ENCODE assay signal across 14 cellular contexts in genomic region chr5:93569295-93570164, GRCh38. TPM values are rescaled to one million over a fixed set of nuclear protein-coding genes. Genes with fewer than 3 reads are reported as not detected.
DNase-seq lines count a peak whose midpoint lies in the region; ATAC-seq, FAIRE-seq and TF ChIP-seq lines count a peak whose summit lies in the region.
"Had no signal": no experiment of that assay in that cellular context is flagged by ENCODE, and none has a peak within 500 bp of the region (broad histone marks: within the 10 kb centered on the region; RNA-seq: fewer than 3 reads in every experiment).

No MANE protein-coding gene starts in this region.

- CTCF ChIA-PET in CD8-positive, alpha-beta T cell (lab: Charles Lee), result no interaction called here
- CTCF ChIA-PET in OCI-LY7 (lab: Charles Lee; ENCODE audit: unreplicated experiment), result no interaction called here

- no peak overlapping the region for H3K27ac ChIP-seq in CD8-positive, alpha-beta T cell (ENCODE audit: low read depth, low read length)
- H3K27ac ChIP-seq in hepatocyte (no peak overlapping the region), OCI-LY7 (ENCODE audit: low read depth, low read length, poor library complexity, severe bottlenecking) (no peak overlapping the region)
- H3K27ac ChIP-seq: psoas muscle, WERI-Rb-1 had no signal

- intact Hi-C loops in CD8-positive, alpha-beta T cell (cut with DNase I, micrococcal nuclease), result no loop called here
- intact Hi-C loops in sciatic nerve (cut with DNase I), result no loop called here
- intact Hi-C loops in OCI-LY7 (cut with micrococcal nuclease; ENCODE audit: unreplicated experiment), result no loop called here

- H2AFZ ChIP-seq in hepatocyte, result no peak overlapping the region
- no peak overlapping the region for H2AFZ ChIP-seq in OCI-LY7 (ENCODE audit: low read length)

- TF ChIP-seq CTCF in CD8-positive, alpha-beta T cell (IDR thresholded peaks at IDR 0.05), result no peak
- TF ChIP-seq CTCF in hepatocyte (IDR thresholded peaks at IDR 0.05; ENCODE audit: poor library complexity) (no peak), neural crest cell (conservative IDR thresholded peaks at IDR 0.05) (no peak), OCI-LY7 (conservative IDR thresholded peaks at IDR 0.05; ENCODE audit: low read length) (no peak)

- peaks cover 36% of the 10 kb centered on the region for H3K27me3 ChIP-seq in CD8-positive, alpha-beta T cell (ENCODE audit: insufficient read depth, low read length)
- peaks cover 80% of the 10 kb centered on the region for H3K27me3 ChIP-seq in hepatocyte

- no peak overlapping the region for H3K4me3 ChIP-seq in CD8-positive, alpha-beta T cell (ENCODE audit: low read depth, low read length)
- no peak overlapping the region for H3K4me3 ChIP-seq in hepatocyte
- no peak overlapping the region for H3K4me3 ChIP-seq in OCI-LY7 (ENCODE audit: low read depth, low read length, poor library complexity, severe bottlenecking)

- no peak for DNase-seq in CD8-positive, alpha-beta T cell
- DNase-seq in HuH-7.5 (ENCODE audit: low spot score), result peak; percentile 13
- no peak for DNase-seq in hepatocyte (ENCODE audit: low spot score)
- no peak for DNase-seq in neural crest cell (ENCODE audit: low read depth, low spot score)
- no peak for DNase-seq in urothelium cell line (ENCODE audit: low spot score)
- no peak for DNase-seq in sciatic nerve (ENCODE audit: low spot score)
- no peak for DNase-seq in NCI-H2029 (lab: John Stamatoyannopoulos, UW)
- no peak for DNase-seq in OCI-LY7 (ENCODE audit: low spot score)
- DNase-seq: erythroblast, NCI-H1694 treated with DMSO at 0.1 percent for 48 hours, NCI-H510A treated with DMSO at 0.1 percent for 48 hours, OCI-M1, psoas muscle, WERI-Rb-1 had no signal

- peaks cover 23% of the 10 kb centered on the region for H3K4me1 ChIP-seq in CD8-positive, alpha-beta T cell (ENCODE audit: insufficient read depth, low read length)
- H3K4me1 ChIP-seq in hepatocyte (ENCODE audit: insufficient read depth) (peaks cover 14% of the 10 kb centered on the region), OCI-LY7 (ENCODE audit: insufficient read depth, low read length, poor library complexity, severe bottlenecking) (no peaks in the 10 kb centered on the region)
- H3K4me1 ChIP-seq: psoas muscle had no signal

- H3K4me2 ChIP-seq in hepatocyte (peak overlapping the region; percentile 81), OCI-LY7 (ENCODE audit: low read length) (no peak overlapping the region)

- H3K27me3 Mint-ChIP-seq in CD8-positive, alpha-beta T cell (ENCODE audit: low read depth), result peaks cover 68% of the 10 kb centered on the region
- H3K27me3 Mint-ChIP-seq in neural crest cell (ENCODE audit: low read depth), result peaks cover 24% of the 10 kb centered on the region

- no peak for ATAC-seq in CD8-positive, alpha-beta T cell
- ATAC-seq in sciatic nerve, result no peak
- ATAC-seq: psoas muscle had no signal

- no peaks in the 10 kb centered on the region for H3K9me3 Mint-ChIP-seq in CD8-positive, alpha-beta T cell
- no peaks in the 10 kb centered on the region for H3K9me3 Mint-ChIP-seq in neural crest cell

- peaks cover 18% of the 10 kb centered on the region for H3K4me1 Mint-ChIP-seq in CD8-positive, alpha-beta T cell (ENCODE audit: low read depth)
- peaks cover 68% of the 10 kb centered on the region for H3K4me1 Mint-ChIP-seq in neural crest cell

- no peaks in the 10 kb centered on the region for H3K36me3 ChIP-seq in CD8-positive, alpha-beta T cell (ENCODE audit: insufficient read depth, low read length)
- H3K36me3 ChIP-seq in hepatocyte (replicated peaks; ENCODE audit: insufficient read depth, low read depth), result no peaks in the 10 kb centered on the region
- no peaks in the 10 kb centered on the region for H3K36me3 ChIP-seq in OCI-LY7 (ENCODE audit: insufficient read depth, low read length)
- H3K36me3 ChIP-seq: WERI-Rb-1 had no signal

- WGBS in hepatocyte (ENCODE audit: low lambda C conversion rate, missing lambda C conversion rate), result 34% methylated on average over 13 of the region's 13 CpGs

- no peaks in the 10 kb centered on the region for H3K79me2 ChIP-seq in hepatocyte
- no peaks in the 10 kb centered on the region for H3K79me2 ChIP-seq in OCI-LY7 (ENCODE audit: insufficient read depth, low read depth, low read length)

- H3K9me2 ChIP-seq in hepatocyte (replicated peaks; ENCODE audit: insufficient read depth) (no peaks in the 10 kb centered on the region), OCI-LY7 (ENCODE audit: insufficient read depth, low read length) (no peaks in the 10 kb centered on the region)

- no TSS peak for BruUV-seq in OCI-LY7 (replicated peaks; lab: Mats Ljungman, UMichigan)

- POLR2A ChIA-PET in CD8-positive, alpha-beta T cell (lab: Charles Lee), result no interaction called here
- POLR2A ChIA-PET in OCI-LY7 (lab: Charles Lee), result no interaction called here

- H4K20me1 ChIP-seq in hepatocyte (ENCODE audit: insufficient read depth, poor library complexity, severe bottlenecking), result no peaks in the 10 kb centered on the region
- H4K20me1 ChIP-seq in OCI-LY7 (ENCODE audit: insufficient read depth, low read length), result no peaks in the 10 kb centered on the region

- FAIRE-seq in urothelium cell line (lab: Jason Lieb, UNC), result no peak

- H3K27ac Mint-ChIP-seq in CD8-positive, alpha-beta T cell, result no peak overlapping the region
- peak overlapping the region; percentile 79 for H3K27ac Mint-ChIP-seq in neural crest cell (ENCODE audit: unreplicated experiment)

- no peaks in the 10 kb centered on the region for H3K36me3 Mint-ChIP-seq in CD8-positive, alpha-beta T cell
- H3K36me3 Mint-ChIP-seq in neural crest cell (ENCODE audit: low read depth), result peaks cover 15% of the 10 kb centered on the region

- no peaks in the 10 kb centered on the region for H3K9me3 ChIP-seq in CD8-positive, alpha-beta T cell (ENCODE audit: low read length)
- H3K9me3 ChIP-seq in hepatocyte (ENCODE audit: low read depth), result no peaks in the 10 kb centered on the region
- H3K9me3 ChIP-seq in OCI-LY7 (ENCODE audit: low read length), result no peaks in the 10 kb centered on the region
- H3K9me3 ChIP-seq: psoas muscle had no signal

- H3K4me3 Mint-ChIP-seq in CD8-positive, alpha-beta T cell, result peak overlapping the region; percentile 64
- H3K4me3 Mint-ChIP-seq in neural crest cell, result peak overlapping the region; percentile 47

RNA-seq across cellular contexts. Expression of gene NR2F1-AS1, which starts 11.5 kb away (rescaled TPM):
- total RNA-seq in CD8-positive, alpha-beta T cell, result not detected
- total RNA-seq in hepatocyte, result 8.2 and 8.4 TPM in 2 replicates
- polyA plus RNA-seq in hepatocyte, result 8.6 and 9.3 TPM in 2 replicates
- 52.4 and 53.1 TPM in 2 replicates for total RNA-seq in neural crest cell
- 49.3 TPM for total RNA-seq in sciatic nerve
- not detected in 2 replicates for total RNA-seq in OCI-LY7 (2014; rRNA removed; shearing (Covaris generic))
- not detected in 2 replicates for total RNA-seq in OCI-LY7 (2022)

RNA-seq across cellular contexts. Expression of gene NR2F1, which starts 13.5 kb away (rescaled TPM):
- total RNA-seq in CD8-positive, alpha-beta T cell, result not detected
- total RNA-seq in hepatocyte (15.9 and 19.9 TPM in 2 replicates), neural crest cell (411 and 426 TPM in 2 replicates), sciatic nerve (181 TPM), OCI-LY7 (2022) (not detected in 2 replicates)
- 7.3 and 8.9 TPM in 2 replicates for polyA plus RNA-seq in hepatocyte
- not detected in 2 replicates for total RNA-seq in OCI-LY7 (2014; rRNA removed; shearing (Covaris generic))

Comparison
In these comparisons a context has a peak if more than half of its experiments do, and no peak if none do; other contexts are left out.
1. RNA of gene NR2F1, which starts 13.5 kb away (total RNA-seq): 411 to 426 TPM in neural crest cell, 181 TPM in sciatic nerve (single experiment) and 15.9 to 19.9 TPM in hepatocyte; not detected in CD8-positive, alpha-beta T cell and not detected in OCI-LY7; every median in the first group is over 10 times any median in the second.